18 cellular contexts compared by ENCODE assay signal in genomic region chr17:81956607-81957589, GRCh38. TPM values are rescaled to one million over a fixed set of nuclear protein-coding genes. Genes with fewer than 3 reads are reported as not detected.
DNase-seq lines count a peak whose midpoint lies in the region; ATAC-seq, FAIRE-seq and TF ChIP-seq lines count a peak whose summit lies in the region.
"Had no signal": no experiment of that assay in that cellular context is flagged by ENCODE, and none has a peak within 500 bp of the region (broad histone marks: within the 10 kb centered on the region; RNA-seq: fewer than 3 reads in every experiment).

No MANE protein-coding gene starts in this region.

- intact Hi-C loops in CD4-positive, alpha-beta T cell (cut with DNase I, micrococcal nuclease): no loop called here

- H3K4me2 ChIP-seq in H1 (ENCODE audit: insufficient read depth in 1 of 2, low read depth in 2 of 2, low read length in 2 of 2): no peak overlapping the region
- no peak overlapping the region for H3K4me2 ChIP-seq in neuronal stem cell (ENCODE audit: insufficient read depth, low read length, poor library complexity, severe bottlenecking)

- H3K14ac ChIP-seq in H1 (ENCODE audit: insufficient read length) (no peak overlapping the region), neuronal stem cell (ENCODE audit: low read length) (no peak overlapping the region)

- H3K9me3 ChIP-seq in CD4-positive, alpha-beta T cell (ENCODE audit: control insufficient read depth, low read length): no peaks in the 10 kb centered on the region
- H3K9me3 ChIP-seq in H1 (ENCODE audit: insufficient read depth in 2 of 2, low read depth in 1 of 2, low read length in 1 of 2) (no peaks in the 10 kb centered on the region), neuronal stem cell (replicated peaks in 1 of 2; ENCODE audit: control insufficient read depth in 2 of 2, insufficient read depth in 1 of 2, low read depth in 1 of 2, low read length in 2 of 2) (no peaks in the 10 kb centered on the region)
- H3K9me3 ChIP-seq: HAP-1 had no signal

- H3K36me3 ChIP-seq in H1 (ENCODE audit: control insufficient read depth in 2 of 4, insufficient read depth in 4 of 4, low read length in 3 of 4) (peaks cover 0 to 13% (median 0%) of the 10 kb centered on the region in 4 experiments; a peak in 1 of 8 replicates), neuronal stem cell (replicated peaks in 1 of 2; ENCODE audit: control insufficient read depth in 2 of 2, insufficient read depth in 2 of 2, low read length in 2 of 2) (no peaks in the 10 kb centered on the region)
- H3K36me3 ChIP-seq: HAP-1 had no signal

- whole genome bisulfite sequencing in H1 (ENCODE audit: extremely low coverage in 1 of 2, insufficient coverage in 1 of 2, insufficient read length in 1 of 2, insufficient replicate concordance in 2 of 2, low coverage in 1 of 2, low lambda C conversion rate in 2 of 2, missing lambda C conversion rate in 1 of 2), 2 experiments: 87% methylated on average over 38 of the region's 45 CpGs; no CpG with 5 or more reads in 1 of the 2 experiments
- WGBS in neuronal stem cell (ENCODE audit: extremely low coverage in 2 of 2, insufficient read length in 2 of 2, insufficient replicate concordance in 1 of 2), 2 donors: no CpG with 5 or more reads among the region's 45 CpGs

- no peak for TF ChIP-seq CTCF in CD4-positive, alpha-beta T cell (IDR thresholded peaks at IDR 0.05)
- no peak for TF ChIP-seq CTCF in H1 (IDR thresholded peaks at IDR 0.05; ENCODE audit: control extremely low read depth in 1 of 3, insufficient read depth in 1 of 3, low read depth in 1 of 3, low read length in 3 of 3)

- TF ChIP-seq RAD21 in H1 (IDR thresholded peaks at IDR 0.05 in 1 of 2, conservative IDR thresholded peaks at IDR 0.05 in 1 of 2; ENCODE audit: low read depth in 2 of 2, low read length in 2 of 2): no peak

- TF ChIP-seq POLR2A in H1 (IDR thresholded peaks at IDR 0.05; ENCODE audit: control extremely low read depth in 1 of 2, low read depth in 2 of 2, low read length in 2 of 2): no peak

- H3K79me2 ChIP-seq in H1 (ENCODE audit: control insufficient read depth in 1 of 2, insufficient read depth in 2 of 2, low read length in 2 of 2): no peaks in the 10 kb centered on the region

- H3K36me3 Mint-ChIP-seq in CD4-positive, alpha-beta T cell (ENCODE audit: low read depth): no peaks in the 10 kb centered on the region

- H2BK120ac ChIP-seq in H1 (replicated peaks; ENCODE audit: low read depth, low read length) (no peak overlapping the region), neuronal stem cell (ENCODE audit: low read depth, low read length) (no peak overlapping the region)

- no peak overlapping the region for H3K27ac Mint-ChIP-seq in CD4-positive, alpha-beta T cell

- H3K27ac ChIP-seq in CD4-positive, alpha-beta T cell (ENCODE audit: low read depth, low read length): no peak overlapping the region
- H3K27ac ChIP-seq in H1 (ENCODE audit: low read depth, low read length) (no peak overlapping the region), neuronal stem cell (replicated peaks; ENCODE audit: low read length) (no peak overlapping the region)
- H3K27ac ChIP-seq: SK-N-MC had no signal

- no peak overlapping the region; a peak in 1 of 7 replicates for H3K9ac ChIP-seq in H1 (replicated peaks in 1 of 4; ENCODE audit: extremely low read depth in 1 of 4, low read depth in 3 of 4, low read length in 3 of 4)
- H3K9ac ChIP-seq in neuronal stem cell (ENCODE audit: low read depth, low read length, poor library complexity): peak overlapping the region; percentile 80

- no peak for DNase-seq in CD4-positive, alpha-beta T cell
- DNase-seq in NCI-H2171 treated with DMSO at 0.1 percent for 48 hours (lab: John Stamatoyannopoulos, UW) (peak; percentile 78), H1 (ENCODE audit: low read depth in 1 of 2, low spot score in 2 of 2) (no peak), neuronal stem cell (ENCODE audit: low spot score) (no peak), NCI-H446 (lab: John Stamatoyannopoulos, UW) (no peak), DMS114 treated with DMSO at 0.1 percent for 48 hours (lab: John Stamatoyannopoulos, UW; ENCODE audit: unreplicated experiment) (no peak)
- DNase-seq: KBM-7, NCI-H1048, NCI-H1436 treated with DMSO at 0.1 percent for 48 hours, NCI-H2081, NCI-H524, Right ventricle myocardium superior had no signal

- H3K4me3 ChIP-seq in H1 (ENCODE audit: extremely low read depth in 1 of 4, insufficient read depth in 2 of 4, low read depth in 3 of 4, low read length in 4 of 4) (no peak overlapping the region), neuronal stem cell (ENCODE audit: low read length in 2 of 2) (no peak overlapping the region)
- H3K4me3 ChIP-seq: HAP-1, SK-N-MC had no signal

- H4K5ac ChIP-seq in H1 (ENCODE audit: insufficient read length, low read depth, low read length): no peak overlapping the region

- TF ChIP-seq EP300 in H1 (IDR thresholded peaks at IDR 0.05; ENCODE audit: borderline replicate concordance in 1 of 2, low read depth in 2 of 2, low read length in 2 of 2): no peak

- H2AK5ac ChIP-seq in H1 (ENCODE audit: low read depth, low read length) (no peak overlapping the region), neuronal stem cell (ENCODE audit: low read depth, low read length) (peak overlapping the region; percentile 68)

- H3K79me1 ChIP-seq in H1 (ENCODE audit: low read depth, low read length): no peaks in the 10 kb centered on the region
- no peaks in the 10 kb centered on the region for H3K79me1 ChIP-seq in neuronal stem cell (ENCODE audit: low read depth, low read length)

- H2BK12ac ChIP-seq in H1 (ENCODE audit: low read depth, low read length): peak overlapping the region; percentile 39; the same call in 1 of the 2 replicates
- peak overlapping the region; percentile 94 for H2BK12ac ChIP-seq in neuronal stem cell (ENCODE audit: low read length)

- no peaks in the 10 kb centered on the region for H3K4me1 Mint-ChIP-seq in CD4-positive, alpha-beta T cell (ENCODE audit: low read depth)

- H2BK20ac ChIP-seq in H1 (ENCODE audit: low read length): no peak overlapping the region

- H3K4ac ChIP-seq in H1 (replicated peaks; ENCODE audit: insufficient read length, low read depth, low read length) (no peak overlapping the region), neuronal stem cell (ENCODE audit: low read length) (no peak overlapping the region)

- H4K20me1 ChIP-seq in H1 (replicated peaks in 1 of 2; ENCODE audit: control insufficient read depth in 1 of 2, insufficient read depth in 2 of 2, low read length in 2 of 2): no peaks in the 10 kb centered on the region

- H3K27me3 Mint-ChIP-seq in CD4-positive, alpha-beta T cell: peaks cover 9% of the 10 kb centered on the region

- peak overlapping the region; percentile 77 for H4K91ac ChIP-seq in H1 (replicated peaks; ENCODE audit: insufficient read length, low read length)
- H4K91ac ChIP-seq in neuronal stem cell (ENCODE audit: low read depth, low read length, poor library complexity): no peak overlapping the region

- H3K18ac ChIP-seq in H1 (ENCODE audit: extremely low read depth, low read length) (no peak overlapping the region), neuronal stem cell (ENCODE audit: low read length) (peak overlapping the region; percentile 71)

- CTCF ChIA-PET in CD4-positive, alpha-beta T cell (lab: Charles Lee): no interaction called here
- CTCF ChIA-PET in H1 (lab: Charles Lee; ENCODE audit: partially characterized antibody): interaction anchor here (1.3 to 1.6 kb wide), 2 partner anchors 33 to 73 kb away, joined by 4 read pairs; no protein-coding TSS in a partner anchor

- peak overlapping the region; percentile 18 for H3K4me3 Mint-ChIP-seq in CD4-positive, alpha-beta T cell

- H3K23ac ChIP-seq in H1 (ENCODE audit: insufficient read length): no peak overlapping the region
- peak overlapping the region; percentile 85 for H3K23ac ChIP-seq in neuronal stem cell (ENCODE audit: low read depth, low read length, poor library complexity)

- H3K4me1 ChIP-seq in H1 (replicated peaks in 1 of 4; ENCODE audit: control insufficient read depth in 3 of 4, insufficient read depth in 4 of 4, low read length in 3 of 4): peaks cover 0 to 6% (median 1%) of the 10 kb centered on the region in 4 experiments; a peak in 4 of 7 replicates
- H3K4me1 ChIP-seq in neuronal stem cell (ENCODE audit: control insufficient read depth in 2 of 2, insufficient read depth in 1 of 2, low read depth in 1 of 2, low read length in 2 of 2): peaks cover 0 to 7% of the 10 kb centered on the region in 2 donors
- H3K4me1 ChIP-seq: HAP-1 had no signal

- H4K8ac ChIP-seq in H1 (ENCODE audit: extremely low read depth, insufficient read depth, low read length) (peak overlapping the region; percentile 35), neuronal stem cell (ENCODE audit: low read depth, low read length) (no peak overlapping the region)

- H3K27me3 ChIP-seq in CD4-positive, alpha-beta T cell (ENCODE audit: control insufficient read depth, insufficient read depth, low read length): peaks cover 22% of the 10 kb centered on the region
- H3K27me3 ChIP-seq in H1 (replicated peaks in 1 of 4; ENCODE audit: control insufficient read depth in 3 of 4, extremely low read depth in 1 of 4, insufficient read depth in 3 of 4, low read length in 3 of 4) (peaks cover 41 to 57% (median 42%) of the 10 kb centered on the region in 4 experiments), neuronal stem cell (ENCODE audit: control insufficient read depth in 3 of 3, insufficient read depth in 3 of 3, low read depth in 1 of 3, low read length in 3 of 3) (peaks cover 21 to 57% (median 45%) of the 10 kb centered on the region in 3 experiments)

- H2AFZ ChIP-seq in H1 (ENCODE audit: low read length) (no peak overlapping the region), neuronal stem cell (ENCODE audit: low read length) (peak overlapping the region; percentile 35)

- no peak overlapping the region for H2BK15ac ChIP-seq in H1 (ENCODE audit: low read length)
- H2BK15ac ChIP-seq in neuronal stem cell (ENCODE audit: low read length): peak overlapping the region; percentile 55

- POLR2A ChIA-PET in CD4-positive, alpha-beta T cell (lab: Charles Lee): no interaction called here
- POLR2A ChIA-PET in H1 (lab: Charles Lee; ENCODE audit: partially characterized antibody): interaction anchor here (1.0 to 1.5 kb wide), 2 partner anchors 11 to 31 kb away, joined by 3 read pairs; no protein-coding TSS in a partner anchor

- H2BK5ac ChIP-seq in H1 (ENCODE audit: low read depth, low read length): no peak overlapping the region; the same call in 1 of the 2 replicates
- H2BK5ac ChIP-seq in neuronal stem cell (ENCODE audit: low read length): peak overlapping the region; percentile 82

- H3K56ac ChIP-seq in H1 (replicated peaks; ENCODE audit: insufficient read length, low read depth, low read length): no peak overlapping the region

- no peak for FAIRE-seq in H1 (lab: Jason Lieb, UNC)

- ATAC-seq in CD4-positive, alpha-beta T cell (ENCODE audit: poor library complexity): no peak
- ATAC-seq in HG03108 (IDR thresholded peaks at IDR 0.05; ENCODE audit: unreplicated experiment): no peak
- ATAC-seq in GM18858 (IDR thresholded peaks at IDR 0.05; ENCODE audit: unreplicated experiment): no peak
- ATAC-seq: Panc1 had no signal

- H3K23me2 ChIP-seq in H1 (ENCODE audit: low read depth, low read length): peaks cover 4% of the 10 kb centered on the region; the same call in 1 of the 2 replicates

- H3K9me3 Mint-ChIP-seq in CD4-positive, alpha-beta T cell: no peaks in the 10 kb centered on the region

RNA-seq across cellular contexts. Expression of gene NOTUM, which starts 4.1 kb away (rescaled TPM):
- not detected for total RNA-seq in CD4-positive, alpha-beta T cell
- total RNA-seq in H1 (2021; fragmentation: NEBNext Ultra II Directional; extraction: Animal tissue kit (Norgen Biotek cat#: 25700)): 0.76 and 1.1 TPM in 2 replicates
- polyA plus RNA-seq in H1 (2011; rRNA removed): 0.45 and 1.1 TPM in 2 replicates
- 0.80 TPM for polyA plus RNA-seq in H1 (2011; cell fraction: cytosol; rRNA removed)
- polyA plus RNA-seq in H1 (2011; cell fraction: nucleus; rRNA removed): 1.4 TPM
- polyA plus RNA-seq in H1 (2012, experiment 1 of 2): 0.34 to 0.56 TPM (median 0.48 TPM) in 3 of 4 replicates, not detected in the other
- polyA plus RNA-seq in H1 (2012, experiment 2 of 2): 0.30 TPM
- 0.63 TPM for polyA plus RNA-seq in H1 (2013, experiment 1 of 2)
- 0.46 TPM for polyA plus RNA-seq in H1 (2013, experiment 2 of 2)
- polyA minus RNA-seq in H1 (2011; rRNA and poly(A)+ RNA removed): 0.25 TPM in 1 of 2 replicates, not detected in the other
- polyA minus RNA-seq in H1 (2011; cell fraction: cytosol; rRNA and poly(A)+ RNA removed): not detected
- 1.00 TPM for polyA minus RNA-seq in H1 (2011; cell fraction: nucleus; rRNA and poly(A)+ RNA removed)
- polyA plus RNA-seq in neuronal stem cell (2013, experiment 1 of 2): 0.33 TPM
- polyA plus RNA-seq in neuronal stem cell (2013, experiment 2 of 2): 0.30 TPM
- polyA plus RNA-seq: CD14-positive monocyte had no signal

RNA-seq across cellular contexts. Expression of gene MYADML2, which starts 9.9 kb away (rescaled TPM):
- total RNA-seq in CD4-positive, alpha-beta T cell: not detected
- total RNA-seq in H1 (2021; fragmentation: NEBNext Ultra II Directional; extraction: Animal tissue kit (Norgen Biotek cat#: 25700)): 0.17 and 0.26 TPM in 2 replicates
- 0.47 TPM in 2 replicates for polyA plus RNA-seq in H1 (2011; rRNA removed)
- polyA plus RNA-seq in H1 (2011; cell fraction: cytosol; rRNA removed): 0.45 TPM
- polyA plus RNA-seq in H1 (2011; cell fraction: nucleus; rRNA removed): 0.39 TPM
- 0.34 to 0.50 TPM (median 0.41 TPM) in 3 of 4 replicates, not detected in the other for polyA plus RNA-seq in H1 (2012, experiment 1 of 2)
- 0.26 TPM for polyA plus RNA-seq in H1 (2012, experiment 2 of 2)
- polyA plus RNA-seq in H1 (2013, experiment 1 of 2): 0.10 TPM
- polyA plus RNA-seq in H1 (2013, experiment 2 of 2): 0.11 TPM
- 0.16 and 0.29 TPM in 2 replicates for polyA minus RNA-seq in H1 (2011; rRNA and poly(A)+ RNA removed)
- 0.44 TPM for polyA minus RNA-seq in H1 (2011; cell fraction: cytosol; rRNA and poly(A)+ RNA removed)
- polyA minus RNA-seq in H1 (2011; cell fraction: nucleus; rRNA and poly(A)+ RNA removed): 0.40 TPM
- 0.03 TPM for polyA plus RNA-seq in neuronal stem cell (2013, experiment 1 of 2)
- polyA plus RNA-seq in neuronal stem cell (2013, experiment 2 of 2): 0.03 TPM
- polyA plus RNA-seq: CD14-positive monocyte had no signal

RNA-seq across cellular contexts. Expression of gene PYCR1, which starts 19.8 kb away (rescaled TPM):
- 1 to 10 TPM in 1 of 2 experiments, under 1 TPM in 1; 0.38 to 1.0 TPM for total RNA-seq in CD4-positive, alpha-beta T cell
- 127 and 145 TPM in 2 replicates for total RNA-seq in H1 (2021; fragmentation: NEBNext Ultra II Directional; extraction: Animal tissue kit (Norgen Biotek cat#: 25700))
- polyA plus RNA-seq in H1 (2011; rRNA removed): 213 and 284 TPM in 2 replicates
- 241 TPM for polyA plus RNA-seq in H1 (2011; cell fraction: cytosol; rRNA removed)
- 213 TPM for polyA plus RNA-seq in H1 (2011; cell fraction: nucleus; rRNA removed)
- polyA plus RNA-seq in H1 (2012, experiment 1 of 2): 105 to 176 TPM (median 162 TPM) in 4 replicates
- 176 TPM for polyA plus RNA-seq in H1 (2012, experiment 2 of 2)
- 94.5 TPM for polyA plus RNA-seq in H1 (2013, experiment 1 of 2)
- 95.9 TPM for polyA plus RNA-seq in H1 (2013, experiment 2 of 2)
- 144 and 159 TPM in 2 replicates for polyA minus RNA-seq in H1 (2011; rRNA and poly(A)+ RNA removed)
- 72.7 TPM for polyA minus RNA-seq in H1 (2011; cell fraction: cytosol; rRNA and poly(A)+ RNA removed)
- 51.5 TPM for polyA minus RNA-seq in H1 (2011; cell fraction: nucleus; rRNA and poly(A)+ RNA removed)
- polyA plus RNA-seq in neuronal stem cell (2013, experiment 1 of 2): 53.9 TPM
- polyA plus RNA-seq in neuronal stem cell (2013, experiment 2 of 2): 52.1 TPM
- polyA plus RNA-seq: CD14-positive monocyte had no signal

RNA-seq across cellular contexts. Expression of gene ASPSCR1, which starts 20.5 kb away (rescaled TPM):
- 10 to 100 TPM; 19.1 to 22.7 TPM for total RNA-seq in CD4-positive, alpha-beta T cell
- total RNA-seq in H1 (2021; fragmentation: NEBNext Ultra II Directional; extraction: Animal tissue kit (Norgen Biotek cat#: 25700)): 41.8 and 43.7 TPM in 2 replicates
- polyA plus RNA-seq in H1 (2011; rRNA removed): 33.3 and 54.6 TPM in 2 replicates
- 43.7 TPM for polyA plus RNA-seq in H1 (2011; cell fraction: cytosol; rRNA removed)
- polyA plus RNA-seq in H1 (2011; cell fraction: nucleus; rRNA removed): 133 TPM
- polyA plus RNA-seq in H1 (2012, experiment 1 of 2): 24.0 to 39.4 TPM (median 37.1 TPM) in 4 replicates
- polyA plus RNA-seq in H1 (2012, experiment 2 of 2): 26.0 TPM
- polyA plus RNA-seq in H1 (2013, experiment 1 of 2): 30.1 TPM
- polyA plus RNA-seq in H1 (2013, experiment 2 of 2): 24.4 TPM
- polyA minus RNA-seq in H1 (2011; rRNA and poly(A)+ RNA removed): 8.9 and 13.5 TPM in 2 replicates
- polyA minus RNA-seq in H1 (2011; cell fraction: cytosol; rRNA and poly(A)+ RNA removed): 40.8 TPM
- polyA minus RNA-seq in H1 (2011; cell fraction: nucleus; rRNA and poly(A)+ RNA removed): 50.0 TPM
- 21.8 TPM for polyA plus RNA-seq in neuronal stem cell (2013, experiment 1 of 2)
- 24.2 TPM for polyA plus RNA-seq in neuronal stem cell (2013, experiment 2 of 2)

RNA-seq across cellular contexts. Expression of gene MAFG, which starts 29.4 kb away (rescaled TPM):
- total RNA-seq in CD4-positive, alpha-beta T cell: 10 to 100 TPM; 10.8 to 13.3 TPM
- total RNA-seq in H1 (2021; fragmentation: NEBNext Ultra II Directional; extraction: Animal tissue kit (Norgen Biotek cat#: 25700)): 26.9 and 27.7 TPM in 2 replicates
- polyA plus RNA-seq in H1 (2011; rRNA removed): 25.5 and 36.9 TPM in 2 replicates
- polyA plus RNA-seq in H1 (2011; cell fraction: cytosol; rRNA removed): 22.0 TPM
- polyA plus RNA-seq in H1 (2011; cell fraction: nucleus; rRNA removed): 71.6 TPM
- polyA plus RNA-seq in H1 (2012, experiment 1 of 2): 25.0 to 30.3 TPM (median 27.4 TPM) in 4 replicates
- 24.6 TPM for polyA plus RNA-seq in H1 (2012, experiment 2 of 2)
- polyA plus RNA-seq in H1 (2013, experiment 1 of 2): 26.0 TPM
- polyA plus RNA-seq in H1 (2013, experiment 2 of 2): 25.6 TPM
- polyA minus RNA-seq in H1 (2011; rRNA and poly(A)+ RNA removed): 13.0 and 13.1 TPM in 2 replicates
- 7.5 TPM for polyA minus RNA-seq in H1 (2011; cell fraction: cytosol; rRNA and poly(A)+ RNA removed)
- polyA minus RNA-seq in H1 (2011; cell fraction: nucleus; rRNA and poly(A)+ RNA removed): 13.1 TPM
- polyA plus RNA-seq in neuronal stem cell (2013, experiment 1 of 2): 16.1 TPM
- 17.2 TPM for polyA plus RNA-seq in neuronal stem cell (2013, experiment 2 of 2)

Comparison
In these comparisons a context has a peak if more than half of its experiments do, and no peak if none do; other contexts are left out.
1. RNA of gene PYCR1, which starts 19.8 kb away (total RNA-seq): 127 to 145 TPM in H1; 0.38 to 1.0 TPM in CD4-positive, alpha-beta T cell; every median in the first group is over 10 times any median in the second.